ENCODE assay signal across 16 cellular contexts in the genomic region with DNA sequence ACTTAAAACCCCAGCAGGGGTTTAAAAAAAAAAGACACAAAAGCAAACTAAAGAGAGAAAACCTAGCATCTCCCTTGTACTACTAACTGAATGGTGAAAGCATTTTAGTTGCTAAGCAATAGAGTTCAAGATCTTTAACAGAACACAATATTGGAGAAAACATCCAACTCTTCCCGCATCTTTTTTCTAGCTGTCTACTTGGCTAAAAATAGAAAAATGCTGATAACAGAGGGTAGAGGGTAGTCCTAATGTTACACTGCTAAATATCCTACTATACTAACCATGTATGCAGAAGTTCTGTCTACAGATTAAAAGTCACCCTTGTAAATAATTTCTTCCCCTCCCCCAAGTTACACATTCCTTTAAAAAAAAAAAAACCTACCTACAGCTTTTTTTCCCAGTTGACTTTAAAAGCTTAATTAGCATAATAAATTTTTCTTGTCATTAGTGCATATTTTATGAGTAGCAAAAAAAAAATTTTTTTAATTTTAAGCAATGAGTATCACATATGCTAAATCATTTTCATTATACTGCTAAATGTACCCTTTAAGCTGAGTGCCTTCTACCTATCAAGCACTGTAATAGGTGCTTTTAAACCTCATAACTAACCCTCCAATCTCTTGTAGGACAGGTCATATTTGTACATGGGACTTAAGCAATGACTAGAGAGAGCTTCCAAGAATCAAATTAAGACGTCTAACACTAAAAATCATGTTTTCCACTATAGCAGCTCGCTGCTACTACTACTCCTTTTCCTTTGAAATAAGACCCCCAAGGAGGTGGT. TPM values are rescaled to one million over a fixed set of nuclear protein-coding genes. Genes with fewer than 3 reads are reported as not detected.
DNase-seq lines count a peak whose midpoint lies in the region; ATAC-seq and TF ChIP-seq lines count a peak whose summit lies in the region.
"Had no signal": no experiment of that assay in that cellular context is flagged by ENCODE, and none has a peak within 500 bp of the region (broad histone marks: within the 10 kb centered on the region; RNA-seq: fewer than 3 reads in every experiment).

No MANE protein-coding gene starts in this region.

- no peak for DNase-seq in activated T-cell treated with anti-CD3 and anti-CD28 coated beads, Interleukin-2, amount 50 U/mL, for 72 hours
- DNase-seq in activated T-cell treated with anti-CD3 and anti-CD28 coated beads, Interleukin-2, amount 50 U/mL, for 4 hours: no peak
- DNase-seq in chondrocyte (ENCODE audit: low spot score): no peak
- no peak for DNase-seq in osteocyte (ENCODE audit: extremely low spot score, unreplicated experiment)
- no peak for DNase-seq in superior temporal gyrus (ENCODE audit: extremely low spot score)
- no peak for DNase-seq in Kasumi-1 (lab: John Stamatoyannopoulos, UW)
- DNase-seq: activated CD4-positive, alpha-beta T cell treated with anti-CD3 and anti-CD28 coated beads, Interleukin-2, amount 50 U/mL, for 48 hours; DMS153; head of caudate nucleus; left colon; NCI-H1048; nucleus accumbens; T-helper 1 cell; thyroid gland had no signal

- peak in 1 of 2 donors; percentile 49 for ATAC-seq in activated T-cell treated with anti-CD3 and anti-CD28 coated beads, Interleukin-2, amount 50 U/mL, for 72 hours (replicated peaks in 1 of 2)
- ATAC-seq in activated T-cell treated with anti-CD3 and anti-CD28 coated beads, Interleukin-2, amount 50 U/mL, for 4 hours: no peak
- no peak for ATAC-seq in esophagus mucosa
- ATAC-seq: left colon had no signal

- H3K4me3 ChIP-seq in KMS-11 (IDR thresholded peaks at IDR 0.05; ENCODE audit: insufficient read depth, low read depth, low read length): no peak overlapping the region
- H3K4me3 ChIP-seq: thyroid gland had no signal

- H3K27ac ChIP-seq in KMS-11: no peak overlapping the region
- H3K27ac ChIP-seq: thyroid gland had no signal

- H3K36me3 Mint-ChIP-seq in activated T-cell treated with anti-CD3 and anti-CD28 coated beads, Interleukin-2, amount 50 U/mL, for 72 hours (ENCODE audit: insufficient read depth in 2 of 2): peaks cover 2 to 7% of the 10 kb centered on the region in 2 donors
- H3K36me3 Mint-ChIP-seq in activated T-cell treated with anti-CD3 and anti-CD28 coated beads, Interleukin-2, amount 50 U/mL, for 4 hours (ENCODE audit: insufficient read depth): peaks cover 4% of the 10 kb centered on the region
- H3K36me3 Mint-ChIP-seq in chondrocyte (ENCODE audit: low read depth): peaks cover 2% of the 10 kb centered on the region
- H3K36me3 Mint-ChIP-seq in osteocyte (ENCODE audit: unreplicated experiment): peaks cover 10% of the 10 kb centered on the region

- peaks cover 64% of the 10 kb centered on the region for H3K4me1 Mint-ChIP-seq in activated T-cell treated with anti-CD3 and anti-CD28 coated beads, Interleukin-2, amount 50 U/mL, for 72 hours (ENCODE audit: low read depth)
- peaks cover 55% of the 10 kb centered on the region for H3K4me1 Mint-ChIP-seq in activated T-cell treated with anti-CD3 and anti-CD28 coated beads, Interleukin-2, amount 50 U/mL, for 4 hours (ENCODE audit: low read depth)
- H3K4me1 Mint-ChIP-seq in chondrocyte (ENCODE audit: low read depth) (peaks cover 50% of the 10 kb centered on the region), osteocyte (ENCODE audit: unreplicated experiment) (peaks cover 48% of the 10 kb centered on the region)

- H3K79me2 ChIP-seq in KMS-11 (ENCODE audit: insufficient read depth, low read depth): peaks cover 99% of the 10 kb centered on the region

- no peak for TF ChIP-seq CTCF in KMS-11 (conservative IDR thresholded peaks at IDR 0.05; ENCODE audit: low read depth, low read length)
- no peak for TF ChIP-seq CTCF in chondrocyte (IDR thresholded peaks at IDR 0.05)
- TF ChIP-seq CTCF in osteocyte (IDR thresholded peaks at IDR 0.05): no peak

- H3K9me3 Mint-ChIP-seq in activated T-cell treated with anti-CD3 and anti-CD28 coated beads, Interleukin-2, amount 50 U/mL, for 72 hours: no peaks in the 10 kb centered on the region
- no peaks in the 10 kb centered on the region for H3K9me3 Mint-ChIP-seq in activated T-cell treated with anti-CD3 and anti-CD28 coated beads, Interleukin-2, amount 50 U/mL, for 4 hours
- H3K9me3 Mint-ChIP-seq in chondrocyte (ENCODE audit: low read depth): no peaks in the 10 kb centered on the region
- H3K9me3 Mint-ChIP-seq in osteocyte (ENCODE audit: unreplicated experiment): no peaks in the 10 kb centered on the region

- peak overlapping the region in 1 of 2 donors; percentile 16 for H3K4me3 Mint-ChIP-seq in activated T-cell treated with anti-CD3 and anti-CD28 coated beads, Interleukin-2, amount 50 U/mL, for 72 hours
- H3K4me3 Mint-ChIP-seq in activated T-cell treated with anti-CD3 and anti-CD28 coated beads, Interleukin-2, amount 50 U/mL, for 4 hours: no peak overlapping the region
- H3K4me3 Mint-ChIP-seq in chondrocyte (ENCODE audit: unreplicated experiment) (no peak overlapping the region), osteocyte (ENCODE audit: unreplicated experiment) (no peak overlapping the region)

- peaks cover 21% of the 10 kb centered on the region for H3K36me3 ChIP-seq in KMS-11 (ENCODE audit: insufficient read depth)
- H3K36me3 ChIP-seq: thyroid gland had no signal

- peaks cover 90% of the 10 kb centered on the region for H4K20me1 ChIP-seq in KMS-11 (ENCODE audit: insufficient read depth)

- no peak overlapping the region for H2AFZ ChIP-seq in KMS-11 (ENCODE audit: low read depth)

- no peaks in the 10 kb centered on the region for H3K27me3 ChIP-seq in KMS-11 (ENCODE audit: insufficient read depth, low read depth)
- H3K27me3 ChIP-seq: thyroid gland had no signal

- 0 out of 2 replicates have a peak overlapping the region, but pooled peaks have one; percentile 0 for H3K4me2 ChIP-seq in KMS-11

- H3K27me3 Mint-ChIP-seq in activated T-cell treated with anti-CD3 and anti-CD28 coated beads, Interleukin-2, amount 50 U/mL, for 72 hours (ENCODE audit: low read depth): no peaks in the 10 kb centered on the region
- no peaks in the 10 kb centered on the region for H3K27me3 Mint-ChIP-seq in activated T-cell treated with anti-CD3 and anti-CD28 coated beads, Interleukin-2, amount 50 U/mL, for 4 hours (ENCODE audit: low read depth)
- H3K27me3 Mint-ChIP-seq in chondrocyte (ENCODE audit: low read depth): no peaks in the 10 kb centered on the region
- H3K27me3 Mint-ChIP-seq in osteocyte (ENCODE audit: unreplicated experiment): no peaks in the 10 kb centered on the region

- peaks cover 75% of the 10 kb centered on the region for H3K4me1 ChIP-seq in KMS-11 (ENCODE audit: low read depth, poor library complexity, severe bottlenecking)

- peak overlapping the region; percentile 55 for H3K27ac Mint-ChIP-seq in activated T-cell treated with anti-CD3 and anti-CD28 coated beads, Interleukin-2, amount 50 U/mL, for 72 hours
- H3K27ac Mint-ChIP-seq in chondrocyte (ENCODE audit: unreplicated experiment): peak overlapping the region; percentile 57
- peak overlapping the region; percentile 48 for H3K27ac Mint-ChIP-seq in osteocyte (ENCODE audit: unreplicated experiment)

- no peak overlapping the region for H3K9ac ChIP-seq in KMS-11

RNA-seq across cellular contexts. Expression of gene XPO1, which starts 7.6 kb away (rescaled TPM):
- 100 to 1,000 TPM; 130 to 161 TPM for total RNA-seq in activated T-cell treated with anti-CD3 and anti-CD28 coated beads, Interleukin-2, amount 50 U/mL, for 72 hours
- 100 to 1,000 TPM; 184 to 211 (median 196) TPM for total RNA-seq in activated T-cell treated with anti-CD3 and anti-CD28 coated beads, Interleukin-2, amount 50 U/mL, for 4 hours
- total RNA-seq in chondrocyte (89.8 to 121 TPM (median 93.0 TPM) in 3 replicates), osteocyte (122 and 129 TPM in 2 replicates), esophagus mucosa (77.7 TPM)

RNA-seq across cellular contexts. Expression of gene USP34, which starts 59.7 kb away (rescaled TPM):
- total RNA-seq in activated T-cell treated with anti-CD3 and anti-CD28 coated beads, Interleukin-2, amount 50 U/mL, for 72 hours: 100 to 1,000 TPM in 1 of 2 donors, 10 to 100 TPM in 1; 100.0 to 104 TPM
- 10 to 100 TPM; 57.0 to 58.1 (median 58.1) TPM for total RNA-seq in activated T-cell treated with anti-CD3 and anti-CD28 coated beads, Interleukin-2, amount 50 U/mL, for 4 hours
- total RNA-seq in chondrocyte (104 to 129 TPM (median 104 TPM) in 3 replicates), osteocyte (111 and 114 TPM in 2 replicates), esophagus mucosa (58.5 TPM)
